In genomic region chr6:157125531-157125930, GRCh38 we compare ENCODE assay signal across 21 cellular contexts.
"Had no signal": no experiment of that assay in that cellular context is flagged by ENCODE, and none has a peak within 500 bp of the region (broad histone marks: within the 10 kb centered on the region; RNA-seq: fewer than 3 reads in every experiment).

No MANE protein-coding gene starts in this region.

- H3K9me3 Mint-ChIP-seq: activated B cell treated with CpG ODN at 0.5 μM for 24 hours; activated CD4-positive, alpha-beta memory T cell treated with anti-CD3 and anti-CD28 coated beads, Interleukin-2, amount 10 ng/mL, durations not matched to agents 7 days and 5 days; activated CD4-positive, alpha-beta T cell treated with anti-CD3 and anti-CD28 coated beads, Interleukin-2, amount 10 ng/mL, durations not matched to agents 7 days and 5 days; activated naive CD4-positive, alpha-beta T cell treated with anti-CD3 and anti-CD28 coated beads, Interleukin-2, amount 10 ng/mL, durations not matched to agents 7 days and 5 days; activated naive CD8-positive, alpha-beta T cell treated with anti-CD3 and anti-CD28 coated beads for 36 hours; activated T-helper 17 cell treated with anti-CD3 and anti-CD28 coated beads, Interleukin-2, amount 50 U/mL, for 72 hours had no signal

- H3K36me3 ChIP-seq: brain microvascular endothelial cell had no signal

- H3K27me3 ChIP-seq: brain microvascular endothelial cell had no signal

- H3K4me3 Mint-ChIP-seq: activated B cell treated with CpG ODN at 0.5 μM for 24 hours; activated CD4-positive, alpha-beta memory T cell treated with anti-CD3 and anti-CD28 coated beads, Interleukin-2, amount 10 ng/mL, durations not matched to agents 7 days and 5 days; activated CD4-positive, alpha-beta T cell treated with anti-CD3 and anti-CD28 coated beads, Interleukin-2, amount 10 ng/mL, durations not matched to agents 7 days and 5 days; activated naive CD4-positive, alpha-beta T cell treated with anti-CD3 and anti-CD28 coated beads, Interleukin-2, amount 10 ng/mL, durations not matched to agents 7 days and 5 days; activated naive CD8-positive, alpha-beta T cell treated with anti-CD3 and anti-CD28 coated beads for 36 hours; activated T-helper 17 cell treated with anti-CD3 and anti-CD28 coated beads, Interleukin-2, amount 50 U/mL, for 72 hours; T-helper 17 cell had no signal

- H3K4me3 ChIP-seq: K562 had no signal

- ATAC-seq: activated T-helper 17 cell treated with anti-CD3 and anti-CD28 coated beads, Interleukin-2, amount 50 U/mL, for 72 hours; K562; T-helper 17 cell had no signal

- H3K27me3 Mint-ChIP-seq: activated B cell treated with CpG ODN at 0.5 μM for 24 hours; activated CD4-positive, alpha-beta memory T cell treated with anti-CD3 and anti-CD28 coated beads, Interleukin-2, amount 10 ng/mL, durations not matched to agents 7 days and 5 days; activated CD4-positive, alpha-beta T cell treated with anti-CD3 and anti-CD28 coated beads, Interleukin-2, amount 10 ng/mL, durations not matched to agents 7 days and 5 days; activated naive CD4-positive, alpha-beta T cell treated with anti-CD3 and anti-CD28 coated beads, Interleukin-2, amount 10 ng/mL, durations not matched to agents 7 days and 5 days; activated naive CD8-positive, alpha-beta T cell treated with anti-CD3 and anti-CD28 coated beads for 36 hours; activated T-helper 17 cell treated with anti-CD3 and anti-CD28 coated beads, Interleukin-2, amount 50 U/mL, for 72 hours; T-helper 17 cell had no signal

- H3K27ac ChIP-seq: brain microvascular endothelial cell had no signal

- H3K27ac Mint-ChIP-seq: activated B cell treated with CpG ODN at 0.5 μM for 24 hours; activated CD4-positive, alpha-beta memory T cell treated with anti-CD3 and anti-CD28 coated beads, Interleukin-2, amount 10 ng/mL, durations not matched to agents 7 days and 5 days; activated CD4-positive, alpha-beta T cell treated with anti-CD3 and anti-CD28 coated beads, Interleukin-2, amount 10 ng/mL, durations not matched to agents 7 days and 5 days; activated naive CD4-positive, alpha-beta T cell treated with anti-CD3 and anti-CD28 coated beads, Interleukin-2, amount 10 ng/mL, durations not matched to agents 7 days and 5 days; activated naive CD8-positive, alpha-beta T cell treated with anti-CD3 and anti-CD28 coated beads for 36 hours; activated T-helper 17 cell treated with anti-CD3 and anti-CD28 coated beads, Interleukin-2, amount 50 U/mL, for 72 hours; T-helper 17 cell had no signal

- DNase-seq: activated B cell treated with CpG ODN at 0.5 μM for 24 hours; activated CD4-positive, alpha-beta memory T cell treated with anti-CD3 and anti-CD28 coated beads, Interleukin-2, amount 10 ng/mL, durations not matched to agents 7 days and 5 days; activated CD4-positive, alpha-beta T cell treated with anti-CD3 and anti-CD28 coated beads for 1 hour; activated CD4-positive, alpha-beta T cell treated with anti-CD3 and anti-CD28 coated beads, Interleukin-2, amount 10 ng/mL, durations not matched to agents 7 days and 5 days; activated gamma-delta T cell treated with Interleukin-2 at 50 U/mL for 16 hours; activated naive CD4-positive, alpha-beta T cell treated with anti-CD3 and anti-CD28 coated beads, Interleukin-2, amount 10 ng/mL, durations not matched to agents 7 days and 5 days; activated naive CD8-positive, alpha-beta T cell treated with anti-CD3 and anti-CD28 coated beads for 36 hours; activated T-cell treated with anti-CD3 and anti-CD28 coated beads for 4 hours; activated T-cell treated with anti-CD3 and anti-CD28 coated beads, Interleukin-2, amount 50 U/mL, for 48 hours; brain microvascular endothelial cell; Karpas-422; NCI-H1436 treated with DMSO at 0.1 percent for 48 hours; NCI-H187 treated with DMSO at 0.1 percent for 48 hours; NCI-H2081 treated with DMSO at 0.1 percent for 48 hours; NCI-H446; NCI-H524; SHP77 treated with DMSO at 0.1 percent for 48 hours; T-helper 17 cell; T-helper 9 cell had no signal
